11 cellular contexts compared by ENCODE assay signal in genomic region chr7:108442039-108442568, GRCh38. TPM values are rescaled to one million over a fixed set of nuclear protein-coding genes. Genes with fewer than 3 reads are reported as not detected.
DNase-seq lines count a peak whose midpoint lies in the region; ATAC-seq lines count a peak whose summit lies in the region.
"Had no signal": no experiment of that assay in that cellular context is flagged by ENCODE, and none has a peak within 500 bp of the region (broad histone marks: within the 10 kb centered on the region; RNA-seq: fewer than 3 reads in every experiment).

No MANE protein-coding gene starts in this region.

- H3K4me3 Mint-ChIP-seq in activated CD4-positive, alpha-beta T cell treated with anti-CD3 and anti-CD28 coated beads for 36 hours, result no peak overlapping the region
- H3K4me3 Mint-ChIP-seq in activated CD8-positive, alpha-beta T cell treated with anti-CD3 and anti-CD28 coated beads, Interleukin-2, amount 10 ng/mL, durations not matched to agents 7 days and 5 days, result no peak overlapping the region
- H3K4me3 Mint-ChIP-seq: B cell had no signal

- peak; percentile 99 for ATAC-seq in activated CD4-positive, alpha-beta T cell treated with anti-CD3 and anti-CD28 coated beads for 36 hours
- ATAC-seq in activated CD8-positive, alpha-beta T cell treated with anti-CD3 and anti-CD28 coated beads, Interleukin-2, amount 10 ng/mL, durations not matched to agents 7 days and 5 days, result no peak
- no peak for ATAC-seq in GM21423 (IDR thresholded peaks at IDR 0.05; ENCODE audit: unreplicated experiment)
- ATAC-seq in GM18870 (IDR thresholded peaks at IDR 0.05; ENCODE audit: unreplicated experiment), result no peak
- ATAC-seq: gastroesophageal sphincter had no signal

- no peaks in the 10 kb centered on the region for H3K9me3 Mint-ChIP-seq in activated CD4-positive, alpha-beta T cell treated with anti-CD3 and anti-CD28 coated beads for 36 hours (ENCODE audit: low read depth)
- H3K9me3 Mint-ChIP-seq in activated CD8-positive, alpha-beta T cell treated with anti-CD3 and anti-CD28 coated beads, Interleukin-2, amount 10 ng/mL, durations not matched to agents 7 days and 5 days (ENCODE audit: insufficient read depth), result no peaks in the 10 kb centered on the region

- peak; percentile 76 for DNase-seq in activated CD4-positive, alpha-beta T cell treated with anti-CD3 and anti-CD28 coated beads for 36 hours
- DNase-seq in activated CD4-positive, alpha-beta T cell treated with anti-CD3 and anti-CD28 coated beads for 1 hour, result no peak
- DNase-seq in NCI-H187 treated with DMSO at 0.1 percent for 48 hours (lab: John Stamatoyannopoulos, UW) (peak; percentile 66), HuH-7.5 (ENCODE audit: low spot score) (no peak)
- DNase-seq in activated CD8-positive, alpha-beta T cell treated with anti-CD3 and anti-CD28 coated beads, Interleukin-2, amount 10 ng/mL, durations not matched to agents 7 days and 5 days, result peak; percentile 35
- DNase-seq in stimulated activated CD4-positive, alpha-beta T cell treated with anti-CD3 and anti-CD28 coated beads, Interleukin-1b, Interleukin-23, amount 100 ng/mL, for 48 hours, result peak; percentile 64
- DNase-seq: caudate nucleus had no signal

- intact Hi-C loops in activated CD4-positive, alpha-beta T cell treated with anti-CD3 and anti-CD28 coated beads for 36 hours (cut with DNase I, micrococcal nuclease), result no loop called here

- H3K27me3 Mint-ChIP-seq in activated CD4-positive, alpha-beta T cell treated with anti-CD3 and anti-CD28 coated beads for 36 hours, result no peaks in the 10 kb centered on the region
- H3K27me3 Mint-ChIP-seq in activated CD8-positive, alpha-beta T cell treated with anti-CD3 and anti-CD28 coated beads, Interleukin-2, amount 10 ng/mL, durations not matched to agents 7 days and 5 days (ENCODE audit: low read depth), result no peaks in the 10 kb centered on the region

- CTCF ChIA-PET in activated CD4-positive, alpha-beta T cell treated with anti-CD3 and anti-CD28 coated beads for 36 hours (lab: Charles Lee), result interaction anchor here (0.5 to 3.1 kb wide), 5 partner anchors 11 to 1961 kb away, joined by 3 to 10 read pairs (median 3); no protein-coding TSS in a partner anchor
- CTCF ChIA-PET in activated CD8-positive, alpha-beta T cell treated with anti-CD3 and anti-CD28 coated beads, Interleukin-2, amount 10 ng/mL, durations not matched to agents 7 days and 5 days (lab: Charles Lee), result interaction anchor here (3.0 kb wide), 1 partner anchor 11 kb away, joined by 34 read pairs; no protein-coding TSS in a partner anchor

- peaks cover 11% of the 10 kb centered on the region for H3K4me1 Mint-ChIP-seq in activated CD4-positive, alpha-beta T cell treated with anti-CD3 and anti-CD28 coated beads for 36 hours
- peaks cover 8% of the 10 kb centered on the region for H3K4me1 Mint-ChIP-seq in activated CD8-positive, alpha-beta T cell treated with anti-CD3 and anti-CD28 coated beads, Interleukin-2, amount 10 ng/mL, durations not matched to agents 7 days and 5 days (ENCODE audit: low read depth)
- H3K4me1 Mint-ChIP-seq: B cell had no signal

- H3K36me3 Mint-ChIP-seq in activated CD4-positive, alpha-beta T cell treated with anti-CD3 and anti-CD28 coated beads for 36 hours (ENCODE audit: low read depth), result no peaks in the 10 kb centered on the region
- H3K36me3 Mint-ChIP-seq in activated CD8-positive, alpha-beta T cell treated with anti-CD3 and anti-CD28 coated beads, Interleukin-2, amount 10 ng/mL, durations not matched to agents 7 days and 5 days (ENCODE audit: low read depth), result no peaks in the 10 kb centered on the region

- POLR2A ChIA-PET in activated CD4-positive, alpha-beta T cell treated with anti-CD3 and anti-CD28 coated beads for 36 hours (lab: Charles Lee), result no interaction called here
- POLR2A ChIA-PET in activated CD8-positive, alpha-beta T cell treated with anti-CD3 and anti-CD28 coated beads, Interleukin-2, amount 10 ng/mL, durations not matched to agents 7 days and 5 days (lab: Charles Lee), result no interaction called here

- H3K27ac Mint-ChIP-seq in activated CD4-positive, alpha-beta T cell treated with anti-CD3 and anti-CD28 coated beads for 36 hours, result peak overlapping the region; percentile 60
- no peak overlapping the region for H3K27ac Mint-ChIP-seq in activated CD8-positive, alpha-beta T cell treated with anti-CD3 and anti-CD28 coated beads, Interleukin-2, amount 10 ng/mL, durations not matched to agents 7 days and 5 days
- H3K27ac Mint-ChIP-seq: B cell had no signal

RNA-seq across cellular contexts. Expression of gene NRCAM, which starts 14.1 kb away (rescaled TPM):
- 1 to 10 TPM in 1 of 2 experiments, under 1 TPM in 1; 0.60 to 1.0 TPM for total RNA-seq in activated CD4-positive, alpha-beta T cell treated with anti-CD3 and anti-CD28 coated beads for 36 hours
- total RNA-seq in activated CD8-positive, alpha-beta T cell treated with anti-CD3 and anti-CD28 coated beads, Interleukin-2, amount 10 ng/mL, durations not matched to agents 7 days and 5 days, result under 1 TPM; 0.05 to 0.47 TPM

Comparison
In these comparisons a context has a peak if more than half of its experiments do, and no peak if none do; other contexts are left out.
1. DNase-seq: peak in activated CD4-positive, alpha-beta T cell treated with anti-CD3 and anti-CD28 coated beads for 36 hours (single experiment), NCI-H187 treated with DMSO at 0.1 percent for 48 hours (single experiment), activated CD8-positive, alpha-beta T cell treated with anti-CD3 and anti-CD28 coated beads, Interleukin-2, amount 10 ng/mL, durations not matched to agents 7 days and 5 days (single experiment) and stimulated activated CD4-positive, alpha-beta T cell treated with anti-CD3 and anti-CD28 coated beads, Interleukin-1b, Interleukin-23, amount 100 ng/mL, for 48 hours (single experiment); none in activated CD4-positive, alpha-beta T cell treated with anti-CD3 and anti-CD28 coated beads for 1 hour (single experiment) and HuH-7.5 (single experiment).